Comparison of ENCODE assay signal across 1 cellular context in the genomic region with DNA sequence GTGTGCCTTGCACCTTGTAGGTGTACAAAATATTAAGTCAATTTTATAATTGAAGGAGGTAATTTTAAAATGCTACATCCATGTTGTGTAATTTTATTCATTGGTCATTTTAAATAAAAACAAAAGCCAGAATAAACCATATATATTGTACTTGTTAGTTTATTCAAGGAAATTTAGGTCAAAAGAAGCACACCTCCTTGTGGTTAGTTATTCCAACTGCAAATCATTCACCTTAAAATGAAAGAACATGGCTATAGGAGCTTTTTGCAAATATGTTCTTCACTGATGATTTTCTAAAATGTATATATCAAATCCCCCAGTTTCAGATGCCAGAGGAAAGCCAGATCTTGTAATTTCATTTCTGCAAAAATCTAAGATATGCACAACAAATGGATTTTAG.
TF ChIP-seq lines count a peak whose summit lies in the region.

No MANE protein-coding gene starts in this region.

TF ChIP-seq in neural cell, 6 proteins besides CTCF, POLR2A, EP300 and RAD21 (continued from another document):
- TF ChIP-seq REST (IDR thresholded peaks at IDR 0.05; ENCODE audit: borderline replicate concordance): no peak
- no peak for TF ChIP-seq TAF1 (IDR thresholded peaks at IDR 0.05; ENCODE audit: low read depth)
- TF ChIP-seq EZH2 (IDR thresholded peaks at IDR 0.05; ENCODE audit: borderline replicate concordance, insufficient read depth, low read length, poor library complexity, severe bottlenecking): no peak
